Comparison of ENCODE assay signal across 8 cellular contexts in genomic region chr10:8331896-8332729, GRCh38.
DNase-seq lines count a peak whose midpoint lies in the region; ATAC-seq and TF ChIP-seq lines count a peak whose summit lies in the region.

No MANE protein-coding gene starts in this region.

- H3K4me3 Mint-ChIP-seq in activated naive CD4-positive, alpha-beta T cell treated with anti-CD3 and anti-CD28 coated beads, Interleukin-2, amount 50 U/mL, for 24 hours, result peak overlapping the region; percentile 69

- H3K27me3 Mint-ChIP-seq in activated naive CD4-positive, alpha-beta T cell treated with anti-CD3 and anti-CD28 coated beads, Interleukin-2, amount 50 U/mL, for 24 hours, result no peaks in the 10 kb centered on the region

- peaks cover 31% of the 10 kb centered on the region for H3K4me1 Mint-ChIP-seq in activated naive CD4-positive, alpha-beta T cell treated with anti-CD3 and anti-CD28 coated beads, Interleukin-2, amount 50 U/mL, for 24 hours

- ATAC-seq in HG03060 (IDR thresholded peaks at IDR 0.05; ENCODE audit: low read depth, unreplicated experiment) (peak; percentile 91), SK-N-SH treated with all-trans-retinoic acid at 6 μM for 48 hours (peak; percentile 91), left ventricle myocardium superior (peak; percentile 68), sciatic nerve (peak; percentile 87), HG03097 (IDR thresholded peaks at IDR 0.05; ENCODE audit: low FRiP score, unreplicated experiment) (no peak)

- intact Hi-C loops in left ventricle myocardium superior (cut with micrococcal nuclease) (no loop called here), sciatic nerve (cut with DNase I) (no loop called here)

- no peaks in the 10 kb centered on the region for H3K9me3 Mint-ChIP-seq in activated naive CD4-positive, alpha-beta T cell treated with anti-CD3 and anti-CD28 coated beads, Interleukin-2, amount 50 U/mL, for 24 hours

- H3K36me3 Mint-ChIP-seq in activated naive CD4-positive, alpha-beta T cell treated with anti-CD3 and anti-CD28 coated beads, Interleukin-2, amount 50 U/mL, for 24 hours, result peaks cover 1% of the 10 kb centered on the region

- peak overlapping the region; percentile 3 for H3K27ac Mint-ChIP-seq in activated naive CD4-positive, alpha-beta T cell treated with anti-CD3 and anti-CD28 coated beads, Interleukin-2, amount 50 U/mL, for 24 hours

- peak; percentile 9 to 64 for DNase-seq in NCI-H2081 (lab: John Stamatoyannopoulos, UW)
- no peak for DNase-seq in NCI-H2081 treated with DMSO at 0.1 percent for 48 hours (lab: John Stamatoyannopoulos, UW)
- peak; percentile 56 for DNase-seq in left ventricle myocardium superior
- DNase-seq in sciatic nerve (ENCODE audit: low spot score), result peak; percentile 59

TF ChIP-seq in SK-N-SH treated with all-trans-retinoic acid at 6 μM for 48 hours, 23 proteins besides CTCF, POLR2A, EP300 and RAD21:
- TF ChIP-seq ISL1 (CRISPR knock-in tag; IDR thresholded peaks at IDR 0.05) (no peak), PPARA (CRISPR knock-in tag; IDR thresholded peaks at IDR 0.05; ENCODE audit: borderline replicate concordance) (no peak), POU6F1 (CRISPR knock-in tag; IDR thresholded peaks at IDR 0.05; ENCODE audit: borderline replicate concordance, low read depth) (no peak), ESRRG (CRISPR knock-in tag; IDR thresholded peaks at IDR 0.05) (no peak), OSR1 (CRISPR knock-in tag; IDR thresholded peaks at IDR 0.05) (no peak), CSRNP3 (CRISPR knock-in tag; IDR thresholded peaks at IDR 0.05) (no peak), ZNF70 (CRISPR knock-in tag; IDR thresholded peaks at IDR 0.05) (no peak), ZFP30 (CRISPR knock-in tag; IDR thresholded peaks at IDR 0.05) (no peak), ZFP3 (CRISPR knock-in tag; IDR thresholded peaks at IDR 0.05) (peak; percentile 67; the same call in 1 of the 2 replicates), ZNF8 (CRISPR knock-in tag; IDR thresholded peaks at IDR 0.05) (0 out of 2 replicates have a peak, but pooled peaks have one; percentile 13), GLIS3 (CRISPR knock-in tag; IDR thresholded peaks at IDR 0.05) (no peak), CREB5 (CRISPR knock-in tag; IDR thresholded peaks at IDR 0.05; ENCODE audit: low read depth) (no peak), ZNF565 (CRISPR knock-in tag; conservative IDR thresholded peaks at IDR 0.05; ENCODE audit: low read depth) (no peak), TCF4 (CRISPR knock-in tag; IDR thresholded peaks at IDR 0.05; ENCODE audit: borderline replicate concordance) (no peak), CSDC2 (CRISPR knock-in tag; IDR thresholded peaks at IDR 0.05) (no peak), RARB (CRISPR knock-in tag; IDR thresholded peaks at IDR 0.05) (no peak), SNAI2 (CRISPR knock-in tag; IDR thresholded peaks at IDR 0.05) (no peak)
